In the genomic region with DNA sequence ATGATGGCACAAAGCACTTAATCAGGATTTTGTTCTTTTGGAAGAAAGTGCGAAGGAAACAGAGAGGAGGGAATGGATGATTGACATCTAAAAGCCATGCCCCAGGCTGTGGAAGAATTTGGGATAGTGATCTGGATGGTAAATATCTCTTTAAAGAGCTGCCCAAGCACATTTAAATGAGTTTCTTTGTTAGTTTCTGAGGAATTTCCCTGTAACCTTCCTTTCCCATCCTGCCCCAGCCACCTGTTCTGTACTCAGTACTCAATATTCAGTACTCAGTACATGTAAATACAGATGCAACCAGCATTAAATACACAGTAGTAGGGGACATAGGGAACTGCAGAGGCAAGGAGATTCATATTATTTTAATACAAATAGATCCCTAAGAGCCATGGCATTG, we compare ENCODE assay signal across 2 cellular contexts.
TF ChIP-seq lines count a peak whose summit lies in the region.

No MANE protein-coding gene starts in this region.

TF ChIP-seq in GM23338, 12 proteins besides CTCF, POLR2A, EP300 and RAD21 (continued from another document):
- TF ChIP-seq, protein P1, sequence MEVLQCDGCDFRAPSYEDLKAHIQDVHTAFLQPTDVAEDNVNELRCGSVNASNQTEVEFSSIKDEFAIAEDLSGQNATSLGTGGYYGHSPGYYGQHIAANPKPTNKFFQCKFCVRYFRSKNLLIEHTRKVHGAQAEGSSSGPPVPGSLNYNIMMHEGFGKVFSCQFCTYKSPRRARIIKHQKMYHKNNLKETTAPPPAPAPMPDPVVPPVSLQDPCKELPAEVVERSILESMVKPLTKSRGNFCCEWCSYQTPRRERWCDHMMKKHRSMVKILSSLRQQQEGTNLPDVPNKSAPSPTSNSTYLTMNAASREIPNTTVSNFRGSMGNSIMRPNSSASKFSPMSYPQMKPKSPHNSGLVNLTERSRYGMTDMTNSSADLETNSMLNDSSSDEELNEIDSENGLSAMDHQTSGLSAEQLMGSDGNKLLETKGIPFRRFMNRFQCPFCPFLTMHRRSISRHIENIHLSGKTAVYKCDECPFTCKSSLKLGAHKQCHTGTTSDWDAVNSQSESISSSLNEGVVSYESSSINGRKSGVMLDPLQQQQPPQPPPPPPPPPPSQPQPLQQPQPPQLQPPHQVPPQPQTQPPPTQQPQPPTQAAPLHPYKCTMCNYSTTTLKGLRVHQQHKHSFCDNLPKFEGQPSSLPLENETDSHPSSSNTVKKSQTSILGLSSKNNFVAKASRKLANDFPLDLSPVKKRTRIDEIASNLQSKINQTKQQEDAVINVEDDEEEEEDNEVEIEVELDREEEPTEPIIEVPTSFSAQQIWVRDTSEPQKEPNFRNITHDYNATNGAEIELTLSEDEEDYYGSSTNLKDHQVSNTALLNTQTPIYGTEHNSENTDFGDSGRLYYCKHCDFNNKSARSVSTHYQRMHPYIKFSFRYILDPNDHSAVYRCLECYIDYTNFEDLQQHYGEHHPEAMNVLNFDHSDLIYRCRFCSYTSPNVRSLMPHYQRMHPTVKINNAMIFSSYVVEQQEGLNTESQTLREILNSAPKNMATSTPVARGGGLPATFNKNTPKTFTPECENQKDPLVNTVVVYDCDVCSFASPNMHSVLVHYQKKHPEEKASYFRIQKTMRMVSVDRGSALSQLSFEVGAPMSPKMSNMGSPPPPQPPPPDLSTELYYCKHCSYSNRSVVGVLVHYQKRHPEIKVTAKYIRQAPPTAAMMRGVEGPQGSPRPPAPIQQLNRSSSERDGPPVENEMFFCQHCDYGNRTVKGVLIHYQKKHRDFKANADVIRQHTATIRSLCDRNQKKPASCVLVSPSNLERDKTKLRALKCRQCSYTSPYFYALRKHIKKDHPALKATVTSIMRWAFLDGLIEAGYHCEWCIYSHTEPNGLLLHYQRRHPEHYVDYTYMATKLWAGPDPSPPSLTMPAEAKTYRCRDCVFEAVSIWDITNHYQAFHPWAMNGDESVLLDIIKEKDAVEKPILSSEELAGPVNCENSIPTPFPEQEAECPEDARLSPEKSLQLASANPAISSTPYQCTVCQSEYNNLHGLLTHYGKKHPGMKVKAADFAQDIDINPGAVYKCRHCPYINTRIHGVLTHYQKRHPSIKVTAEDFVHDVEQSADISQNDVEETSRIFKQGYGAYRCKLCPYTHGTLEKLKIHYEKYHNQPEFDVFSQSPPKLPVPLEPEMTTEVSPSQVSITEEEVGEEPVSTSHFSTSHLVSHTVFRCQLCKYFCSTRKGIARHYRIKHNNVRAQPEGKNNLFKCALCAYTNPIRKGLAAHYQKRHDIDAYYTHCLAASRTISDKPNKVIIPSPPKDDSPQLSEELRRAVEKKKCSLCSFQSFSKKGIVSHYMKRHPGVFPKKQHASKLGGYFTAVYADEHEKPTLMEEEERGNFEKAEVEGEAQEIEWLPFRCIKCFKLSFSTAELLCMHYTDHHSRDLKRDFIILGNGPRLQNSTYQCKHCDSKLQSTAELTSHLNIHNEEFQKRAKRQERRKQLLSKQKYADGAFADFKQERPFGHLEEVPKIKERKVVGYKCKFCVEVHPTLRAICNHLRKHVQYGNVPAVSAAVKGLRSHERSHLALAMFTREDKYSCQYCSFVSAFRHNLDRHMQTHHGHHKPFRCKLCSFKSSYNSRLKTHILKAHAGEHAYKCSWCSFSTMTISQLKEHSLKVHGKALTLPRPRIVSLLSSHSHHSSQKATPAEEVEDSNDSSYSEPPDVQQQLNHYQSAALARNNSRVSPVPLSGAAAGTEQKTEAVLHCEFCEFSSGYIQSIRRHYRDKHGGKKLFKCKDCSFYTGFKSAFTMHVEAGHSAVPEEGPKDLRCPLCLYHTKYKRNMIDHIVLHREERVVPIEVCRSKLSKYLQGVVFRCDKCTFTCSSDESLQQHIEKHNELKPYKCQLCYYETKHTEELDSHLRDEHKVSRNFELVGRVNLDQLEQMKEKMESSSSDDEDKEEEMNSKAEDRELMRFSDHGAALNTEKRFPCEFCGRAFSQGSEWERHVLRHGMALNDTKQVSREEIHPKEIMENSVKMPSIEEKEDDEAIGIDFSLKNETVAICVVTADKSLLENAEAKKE (CRISPR knock-in tag; IDR thresholded peaks at IDR 0.05) = no peak
- TF ChIP-seq EZH2 (IDR thresholded peaks at IDR 0.05; ENCODE audit: low read depth, unreplicated experiment) = no peak
- TF ChIP-seq, protein P2, sequence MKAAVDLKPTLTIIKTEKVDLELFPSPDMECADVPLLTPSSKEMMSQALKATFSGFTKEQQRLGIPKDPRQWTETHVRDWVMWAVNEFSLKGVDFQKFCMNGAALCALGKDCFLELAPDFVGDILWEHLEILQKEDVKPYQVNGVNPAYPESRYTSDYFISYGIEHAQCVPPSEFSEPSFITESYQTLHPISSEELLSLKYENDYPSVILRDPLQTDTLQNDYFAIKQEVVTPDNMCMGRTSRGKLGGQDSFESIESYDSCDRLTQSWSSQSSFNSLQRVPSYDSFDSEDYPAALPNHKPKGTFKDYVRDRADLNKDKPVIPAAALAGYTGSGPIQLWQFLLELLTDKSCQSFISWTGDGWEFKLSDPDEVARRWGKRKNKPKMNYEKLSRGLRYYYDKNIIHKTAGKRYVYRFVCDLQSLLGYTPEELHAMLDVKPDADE (IDR thresholded peaks at IDR 0.05) = no peak
- TF ChIP-seq POLR2AphosphoS5 (IDR thresholded peaks at IDR 0.05; ENCODE audit: low read depth) = no peak
- TF ChIP-seq STAT1 (IDR thresholded peaks at IDR 0.05; ENCODE audit: unreplicated experiment) = no peak
- no peak for TF ChIP-seq ZNF114 (CRISPR knock-in tag; IDR thresholded peaks at IDR 0.05)
- no peak for TF ChIP-seq ZNF331 (CRISPR knock-in tag; IDR thresholded peaks at IDR 0.05; ENCODE audit: low read depth)
- no peak for TF ChIP-seq NANOG (IDR thresholded peaks at IDR 0.05; ENCODE audit: borderline replicate concordance)
- TF ChIP-seq, protein P3, sequence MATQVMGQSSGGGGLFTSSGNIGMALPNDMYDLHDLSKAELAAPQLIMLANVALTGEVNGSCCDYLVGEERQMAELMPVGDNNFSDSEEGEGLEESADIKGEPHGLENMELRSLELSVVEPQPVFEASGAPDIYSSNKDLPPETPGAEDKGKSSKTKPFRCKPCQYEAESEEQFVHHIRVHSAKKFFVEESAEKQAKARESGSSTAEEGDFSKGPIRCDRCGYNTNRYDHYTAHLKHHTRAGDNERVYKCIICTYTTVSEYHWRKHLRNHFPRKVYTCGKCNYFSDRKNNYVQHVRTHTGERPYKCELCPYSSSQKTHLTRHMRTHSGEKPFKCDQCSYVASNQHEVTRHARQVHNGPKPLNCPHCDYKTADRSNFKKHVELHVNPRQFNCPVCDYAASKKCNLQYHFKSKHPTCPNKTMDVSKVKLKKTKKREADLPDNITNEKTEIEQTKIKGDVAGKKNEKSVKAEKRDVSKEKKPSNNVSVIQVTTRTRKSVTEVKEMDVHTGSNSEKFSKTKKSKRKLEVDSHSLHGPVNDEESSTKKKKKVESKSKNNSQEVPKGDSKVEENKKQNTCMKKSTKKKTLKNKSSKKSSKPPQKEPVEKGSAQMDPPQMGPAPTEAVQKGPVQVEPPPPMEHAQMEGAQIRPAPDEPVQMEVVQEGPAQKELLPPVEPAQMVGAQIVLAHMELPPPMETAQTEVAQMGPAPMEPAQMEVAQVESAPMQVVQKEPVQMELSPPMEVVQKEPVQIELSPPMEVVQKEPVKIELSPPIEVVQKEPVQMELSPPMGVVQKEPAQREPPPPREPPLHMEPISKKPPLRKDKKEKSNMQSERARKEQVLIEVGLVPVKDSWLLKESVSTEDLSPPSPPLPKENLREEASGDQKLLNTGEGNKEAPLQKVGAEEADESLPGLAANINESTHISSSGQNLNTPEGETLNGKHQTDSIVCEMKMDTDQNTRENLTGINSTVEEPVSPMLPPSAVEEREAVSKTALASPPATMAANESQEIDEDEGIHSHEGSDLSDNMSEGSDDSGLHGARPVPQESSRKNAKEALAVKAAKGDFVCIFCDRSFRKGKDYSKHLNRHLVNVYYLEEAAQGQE (IDR thresholded peaks at IDR 0.05; ENCODE audit: unreplicated experiment) = no peak

TF ChIP-seq in WTC11, 78 proteins besides CTCF, POLR2A, EP300 and RAD21 (continued from another document):
- TF ChIP-seq, protein P4, sequence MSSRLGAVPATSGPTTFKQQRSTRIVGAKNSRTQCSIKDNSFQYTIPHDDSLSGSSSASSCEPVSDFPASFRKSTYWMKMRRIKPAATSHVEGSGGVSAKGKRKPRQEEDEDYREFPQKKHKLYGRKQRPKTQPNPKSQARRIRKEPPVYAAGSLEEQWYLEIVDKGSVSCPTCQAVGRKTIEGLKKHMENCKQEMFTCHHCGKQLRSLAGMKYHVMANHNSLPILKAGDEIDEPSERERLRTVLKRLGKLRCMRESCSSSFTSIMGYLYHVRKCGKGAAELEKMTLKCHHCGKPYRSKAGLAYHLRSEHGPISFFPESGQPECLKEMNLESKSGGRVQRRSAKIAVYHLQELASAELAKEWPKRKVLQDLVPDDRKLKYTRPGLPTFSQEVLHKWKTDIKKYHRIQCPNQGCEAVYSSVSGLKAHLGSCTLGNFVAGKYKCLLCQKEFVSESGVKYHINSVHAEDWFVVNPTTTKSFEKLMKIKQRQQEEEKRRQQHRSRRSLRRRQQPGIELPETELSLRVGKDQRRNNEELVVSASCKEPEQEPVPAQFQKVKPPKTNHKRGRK (CRISPR knock-in tag; IDR thresholded peaks at IDR 0.05; ENCODE audit: borderline replicate concordance) = no peak
- TF ChIP-seq, protein P5, sequence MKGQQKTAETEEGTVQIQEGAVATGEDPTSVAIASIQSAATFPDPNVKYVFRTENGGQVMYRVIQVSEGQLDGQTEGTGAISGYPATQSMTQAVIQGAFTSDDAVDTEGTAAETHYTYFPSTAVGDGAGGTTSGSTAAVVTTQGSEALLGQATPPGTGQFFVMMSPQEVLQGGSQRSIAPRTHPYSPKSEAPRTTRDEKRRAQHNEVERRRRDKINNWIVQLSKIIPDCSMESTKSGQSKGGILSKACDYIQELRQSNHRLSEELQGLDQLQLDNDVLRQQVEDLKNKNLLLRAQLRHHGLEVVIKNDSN (CRISPR knock-in tag; IDR thresholded peaks at IDR 0.05) = no peak
- TF ChIP-seq ZNF416 (CRISPR knock-in tag; IDR thresholded peaks at IDR 0.05) (no peak), GTF2I (CRISPR knock-in tag; conservative IDR thresholded peaks at IDR 0.05) (no peak), CBFB (CRISPR knock-in tag; IDR thresholded peaks at IDR 0.05; ENCODE audit: low read depth) (no peak), ELF4 (CRISPR knock-in tag; IDR thresholded peaks at IDR 0.05; ENCODE audit: low read depth) (no peak), ZBTB21 (CRISPR knock-in tag; IDR thresholded peaks at IDR 0.05; ENCODE audit: borderline replicate concordance) (no peak), ZNF219 (CRISPR knock-in tag; IDR thresholded peaks at IDR 0.05; ENCODE audit: borderline replicate concordance) (no peak), TEAD4 (CRISPR knock-in tag; IDR thresholded peaks at IDR 0.05) (no peak), TCF7 (CRISPR knock-in tag; IDR thresholded peaks at IDR 0.05; ENCODE audit: low read depth) (no peak), NR3C1 (CRISPR knock-in tag; conservative IDR thresholded peaks at IDR 0.05; ENCODE audit: low read depth) (no peak), EMX1 (CRISPR knock-in tag; IDR thresholded peaks at IDR 0.05) (no peak), FOXP1 (CRISPR knock-in tag; IDR thresholded peaks at IDR 0.05; ENCODE audit: borderline replicate concordance) (no peak)
- TF ChIP-seq, protein P6, sequence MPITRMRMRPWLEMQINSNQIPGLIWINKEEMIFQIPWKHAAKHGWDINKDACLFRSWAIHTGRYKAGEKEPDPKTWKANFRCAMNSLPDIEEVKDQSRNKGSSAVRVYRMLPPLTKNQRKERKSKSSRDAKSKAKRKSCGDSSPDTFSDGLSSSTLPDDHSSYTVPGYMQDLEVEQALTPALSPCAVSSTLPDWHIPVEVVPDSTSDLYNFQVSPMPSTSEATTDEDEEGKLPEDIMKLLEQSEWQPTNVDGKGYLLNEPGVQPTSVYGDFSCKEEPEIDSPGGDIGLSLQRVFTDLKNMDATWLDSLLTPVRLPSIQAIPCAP (CRISPR knock-in tag; IDR thresholded peaks at IDR 0.05) = no peak
TF ChIP-seq in WTC11: peak in this region for 0.
